In the genomic region with DNA sequence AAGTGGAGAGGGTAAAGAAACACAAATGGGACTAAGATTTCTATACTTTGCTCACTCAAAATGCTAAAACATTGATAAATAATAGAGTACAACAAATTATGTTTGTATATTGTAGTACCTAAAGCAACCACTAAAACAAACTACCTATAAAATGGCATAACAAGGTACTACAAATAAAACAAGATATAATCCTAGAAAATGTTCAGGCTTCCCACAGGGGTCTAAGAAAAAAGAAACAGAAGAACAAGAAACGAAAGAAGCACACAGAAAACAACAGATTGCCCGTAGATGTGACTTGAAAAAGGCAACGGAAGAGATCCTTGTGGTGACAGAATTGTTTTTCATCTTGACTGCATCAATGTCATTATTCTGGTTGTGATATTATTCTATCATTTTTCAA, we compare ENCODE assay signal across 18 cellular contexts.
"Had no signal": no experiment of that assay in that cellular context is flagged by ENCODE, and none has a peak within 500 bp of the region (broad histone marks: within the 10 kb centered on the region; RNA-seq: fewer than 3 reads in every experiment).

No MANE protein-coding gene starts in this region.

- H3K4me3 ChIP-seq: dorsolateral prefrontal cortex, esophagus muscularis mucosa, gastrocnemius medialis, hepatocyte, skin epidermis, stomach, thoracic aorta had no signal

- H3K4me3 Mint-ChIP-seq: activated T-cell treated with anti-CD3 and anti-CD28 coated beads, Interleukin-2, amount 50 U/mL, for 72 hours; central memory CD8-positive, alpha-beta T cell; T-helper 2 cell treated with Interferon-gamma antibody and Interleukin-4, amounts not matched to agents 5 μg/mL and 100 μg/mL, for 36 hours had no signal

- H3K27ac ChIP-seq: dorsolateral prefrontal cortex, esophagus muscularis mucosa, gastrocnemius medialis, hepatocyte, parathyroid adenoma, skin epidermis, stomach, thoracic aorta had no signal

- H3K36me3 ChIP-seq: esophagus muscularis mucosa, gastrocnemius medialis, stomach, thoracic aorta had no signal

- ATAC-seq: activated T-cell treated with anti-CD3 and anti-CD28 coated beads, Interleukin-2, amount 50 U/mL, for 72 hours; gastrocnemius medialis; left ventricle myocardium superior had no signal

- H3K4me1 ChIP-seq: esophagus muscularis mucosa, gastrocnemius medialis, parathyroid adenoma, stomach had no signal

- H3K27me3 ChIP-seq: dorsolateral prefrontal cortex, esophagus muscularis mucosa, gastrocnemius medialis, hepatocyte, stomach had no signal

- DNase-seq: activated CD4-positive, alpha-beta T cell treated with anti-CD3 and anti-CD28 coated beads, Interleukin-2, amount 50 U/mL, for 48 hours; activated CD4-positive, CD25-positive, alpha-beta regulatory T cell treated with anti-CD3 and anti-CD28 coated beads, Interleukin-2, amount 50 U/mL, for 72 hours; activated CD8-positive, alpha-beta memory T cell treated with anti-CD3 and anti-CD28 coated beads, Interleukin-2, amount 50 U/mL, for 4 hours; activated T-cell treated with anti-CD3 and anti-CD28 coated beads, Interleukin-2, amount 50 U/mL, for 72 hours; dorsolateral prefrontal cortex; gastrocnemius medialis; kidney; left ventricle myocardium superior; mesenchymal stem cell; stimulated activated CD4-positive, alpha-beta T cell treated with anti-CD3 and anti-CD28 coated beads, Interleukin-4, amount 100 ng/mL, for 4 hours; stomach had no signal

- H3K9me3 ChIP-seq: esophagus muscularis mucosa, gastrocnemius medialis, stomach, thoracic aorta had no signal

- H3K27ac Mint-ChIP-seq: activated T-cell treated with anti-CD3 and anti-CD28 coated beads, Interleukin-2, amount 50 U/mL, for 72 hours; T-helper 2 cell treated with Interferon-gamma antibody and Interleukin-4, amounts not matched to agents 5 μg/mL and 100 μg/mL, for 36 hours had no signal

- H3K9me3 Mint-ChIP-seq: T-helper 2 cell treated with Interferon-gamma antibody and Interleukin-4, amounts not matched to agents 5 μg/mL and 100 μg/mL, for 36 hours had no signal

- H3K4me1 Mint-ChIP-seq: central memory CD8-positive, alpha-beta T cell had no signal

- H3K27me3 Mint-ChIP-seq: central memory CD8-positive, alpha-beta T cell had no signal
